In the genomic region with DNA sequence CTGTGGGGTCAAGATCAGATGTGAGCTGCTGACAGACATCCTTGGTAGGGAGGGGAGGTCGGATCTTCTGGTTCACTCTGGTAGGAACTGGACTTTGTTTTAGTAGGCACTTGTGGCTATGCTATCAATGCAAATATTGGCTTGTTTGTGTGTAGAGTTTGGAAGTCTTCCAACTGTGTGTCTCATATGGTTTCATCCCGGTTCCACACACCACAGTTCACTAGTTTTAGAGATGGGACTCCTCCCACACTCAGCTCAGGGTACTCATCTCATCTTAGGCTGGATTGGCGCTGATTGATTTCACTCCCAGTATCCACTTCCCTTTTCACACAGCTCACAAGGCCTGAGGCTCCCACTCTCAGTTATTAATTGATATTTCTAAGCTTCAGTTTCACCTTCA, we compare ENCODE assay signal across 14 cellular contexts.
A peak's percentile ranks its signal among the peaks of the same experiment; 100 is the strongest.
DNase-seq lines count a peak whose midpoint lies in the region; ATAC-seq, FAIRE-seq and TF ChIP-seq lines count a peak whose summit lies in the region.
"Had no signal": no experiment of that assay in that cellular context is flagged by ENCODE, and none has a peak within 500 bp of the region (broad histone marks: within the 10 kb centered on the region; RNA-seq: fewer than 3 reads in every experiment).

No MANE protein-coding gene starts in this region.

- H2BK5ac ChIP-seq in IMR-90 (ENCODE audit: low read depth, low read length, poor library complexity, severe bottlenecking): no peak overlapping the region

- TF ChIP-seq RAD21 in IMR-90 (IDR thresholded peaks at IDR 0.05; ENCODE audit: low read length): no peak

- no peak for TF ChIP-seq POLR2A in IMR-90 (IDR thresholded peaks at IDR 0.05; ENCODE audit: low read depth, low read length)

- no peak overlapping the region for H3K27ac ChIP-seq in IMR-90 (ENCODE audit: insufficient read depth, low read length)
- H3K27ac ChIP-seq: adrenal gland, psoas muscle had no signal

- 0 out of 2 replicates have a peak overlapping the region, but pooled peaks have one; percentile 35 for H2BK120ac ChIP-seq in IMR-90 (ENCODE audit: low read depth, low read length)

- H3K4me3 ChIP-seq in IMR-90 (ENCODE audit: insufficient read depth, low read depth, low read length) (no peak overlapping the region), fibroblast of villous mesenchyme (ENCODE audit: low read depth, low read length) (no peak overlapping the region), MG63 (no peak overlapping the region)
- H3K4me3 ChIP-seq: adrenal gland, psoas muscle had no signal

- H3K9me1 ChIP-seq in IMR-90 (ENCODE audit: insufficient read depth, low read length): no peaks in the 10 kb centered on the region

- 0 out of 3 replicates have a peak overlapping the region, but pooled peaks have one; percentile 10 for H2BK15ac ChIP-seq in IMR-90 (ENCODE audit: low read depth, low read length)

- POLR2A ChIA-PET in IMR-90 (lab: Charles Lee; ENCODE audit: unreplicated experiment): no interaction called here

- H3K56ac ChIP-seq in IMR-90 (ENCODE audit: extremely low read depth, insufficient read depth, low read length): no peak overlapping the region

- no CpG with 5 or more reads among the region's 3 CpGs for WGBS in IMR-90 (ENCODE audit: extremely low coverage in 2 of 2, insufficient read length in 1 of 2), 2 experiments

- no peak for FAIRE-seq in HTR-8/SVneo (lab: Jason Lieb, UNC)

- peak overlapping the region; percentile 53 for H3K18ac ChIP-seq in IMR-90 (ENCODE audit: low read depth, low read length)

- no TSS peak for BruUV-seq in IMR-90 (replicated peaks; lab: Mats Ljungman, UMichigan)

- H3K9me3 ChIP-seq in IMR-90 (ENCODE audit: control insufficient read depth, insufficient read depth, low read length) (peaks cover 6% of the 10 kb centered on the region), MG63 (peaks cover 23% of the 10 kb centered on the region)
- H3K9me3 ChIP-seq: psoas muscle had no signal

- DNase-seq in IMR-90 (peak; percentile 59), fibroblast of villous mesenchyme (ENCODE audit: low read depth) (peak; percentile 65), HTR-8/SVneo (ENCODE audit: insufficient read length, low spot score) (no peak), MG63 (no peak)
- no peak for DNase-seq in activated naive CD4-positive, alpha-beta T cell treated with anti-CD3 and anti-CD28 coated beads, Interleukin-2, amount 50 U/mL, for 72 hours (ENCODE audit: low spot score in 2 of 2)
- DNase-seq: activated CD8-positive, alpha-beta T cell treated with anti-CD3 and anti-CD28 coated beads, Interleukin-2, amount 10 ng/mL, durations not matched to agents 7 days and 5 days; adrenal gland; COR-L47; NCI-H187 treated with DMSO at 0.1 percent for 48 hours; psoas muscle; SHP77 treated with DMSO at 0.1 percent for 48 hours had no signal

- no peaks in the 10 kb centered on the region for H3K79me1 ChIP-seq in IMR-90 (ENCODE audit: low read depth in 1 of 2, low read length in 2 of 2)

- no peaks in the 10 kb centered on the region for H4K20me1 ChIP-seq in IMR-90 (ENCODE audit: insufficient read depth, low read length)

- H2AFZ ChIP-seq in IMR-90 (replicated peaks; ENCODE audit: low read length, poor library complexity): no peak overlapping the region

- peak overlapping the region; percentile 4; the same call in 1 of the 2 replicates for H4K5ac ChIP-seq in IMR-90 (ENCODE audit: low read depth, low read length)

- H3K36me3 ChIP-seq in IMR-90 (ENCODE audit: control insufficient read depth, insufficient read depth, low read length) (no peaks in the 10 kb centered on the region), MG63 (no peaks in the 10 kb centered on the region)
- H3K36me3 ChIP-seq: adrenal gland had no signal

- H4K8ac ChIP-seq in IMR-90 (ENCODE audit: low read depth in 2 of 2, low read length in 2 of 2): peak overlapping the region in 1 of 2 experiments; percentile 42; a peak in 2 of 4 replicates

- dilution Hi-C loops in IMR-90 (cut with HindIII; ENCODE audit: low sequenced_read_pairs, unreplicated experiment): no loop called here

- no peak overlapping the region for H2AK5ac ChIP-seq in IMR-90 (ENCODE audit: low read depth, low read length)

- peaks cover 29 to 32% of the 10 kb centered on the region in 2 donors for H3K9me3 Mint-ChIP-seq in activated naive CD4-positive, alpha-beta T cell treated with anti-CD3 and anti-CD28 coated beads, Interleukin-2, amount 50 U/mL, for 72 hours

- ATAC-seq in GM18870 (IDR thresholded peaks at IDR 0.05; ENCODE audit: unreplicated experiment) (peak; percentile 97), GM21786 (IDR thresholded peaks at IDR 0.05; ENCODE audit: unreplicated experiment) (peak; percentile 99), IMR-90 (ENCODE audit: low read depth) (peak; percentile 5), GM21529 (IDR thresholded peaks at IDR 0.05; ENCODE audit: unreplicated experiment) (no peak)
- no peak for ATAC-seq in activated naive CD4-positive, alpha-beta T cell treated with anti-CD3 and anti-CD28 coated beads, Interleukin-2, amount 50 U/mL, for 72 hours
- ATAC-seq: activated CD8-positive, alpha-beta T cell treated with anti-CD3 and anti-CD28 coated beads, Interleukin-2, amount 10 ng/mL, durations not matched to agents 7 days and 5 days; psoas muscle had no signal

- peaks cover 11% of the 10 kb centered on the region for H3K4me1 ChIP-seq in IMR-90 (ENCODE audit: control insufficient read depth, insufficient read depth, low read length)
- H3K4me1 ChIP-seq: adrenal gland, psoas muscle had no signal

- peak overlapping the region; percentile 0; the same call in 1 of the 2 replicates for H3K4ac ChIP-seq in IMR-90 (ENCODE audit: low read depth, low read length)

- H3K36me3 Mint-ChIP-seq in activated naive CD4-positive, alpha-beta T cell treated with anti-CD3 and anti-CD28 coated beads, Interleukin-2, amount 50 U/mL, for 72 hours: peaks cover 13 to 32% of the 10 kb centered on the region in 2 donors

- 0 out of 2 replicates have a peak overlapping the region, but pooled peaks have one; percentile 24 for H3K23ac ChIP-seq in IMR-90 (ENCODE audit: low read depth, low read length)

- H3K9ac ChIP-seq in IMR-90 (ENCODE audit: low read depth, low read length): no peak overlapping the region

- peak overlapping the region; percentile 39 for H2AK9ac ChIP-seq in IMR-90 (replicated peaks; ENCODE audit: low read depth, low read length, poor library complexity)

- CTCF ChIA-PET in IMR-90 (lab: Yijun Ruan, JAX): no interaction called here

- H3K27me3 ChIP-seq in IMR-90 (ENCODE audit: control insufficient read depth, insufficient read depth, low read length) (no peaks in the 10 kb centered on the region), MG63 (no peaks in the 10 kb centered on the region)
- H3K27me3 ChIP-seq: adrenal gland had no signal

- H2BK20ac ChIP-seq in IMR-90 (ENCODE audit: low read depth, low read length): peak overlapping the region; percentile 3; the same call in 1 of the 2 replicates

- no peak overlapping the region for H3K27ac Mint-ChIP-seq in activated naive CD4-positive, alpha-beta T cell treated with anti-CD3 and anti-CD28 coated beads, Interleukin-2, amount 50 U/mL, for 72 hours
- H3K27ac Mint-ChIP-seq: activated CD8-positive, alpha-beta T cell treated with anti-CD3 and anti-CD28 coated beads, Interleukin-2, amount 10 ng/mL, durations not matched to agents 7 days and 5 days had no signal

- TF ChIP-seq CTCF in IMR-90 (conservative IDR thresholded peaks at IDR 0.05; ENCODE audit: low read depth, low read length): no peak
- TF ChIP-seq CTCF in fibroblast of villous mesenchyme (IDR thresholded peaks at IDR 0.05; ENCODE audit: insufficient read depth, low read depth, low read length): no peak

- H4K91ac ChIP-seq in IMR-90 (ENCODE audit: insufficient read depth, low read depth, low read length): no peak overlapping the region

- H3K14ac ChIP-seq in IMR-90 (replicated peaks; ENCODE audit: low read depth, low read length): 0 out of 2 replicates have a peak overlapping the region, but pooled peaks have one; percentile 13

- no peak overlapping the region for H3K4me2 ChIP-seq in IMR-90 (ENCODE audit: low read depth, low read length)

- in situ Hi-C loops in IMR-90 (cut with MboI; ENCODE audit: low sequenced_read_pairs): no loop called here

- intact Hi-C loops in IMR-90 (cut with micrococcal nuclease): no loop called here

TF ChIP-seq in IMR-90, 13 proteins besides CTCF, POLR2A, EP300 and RAD21:
- TF ChIP-seq, protein P1, sequence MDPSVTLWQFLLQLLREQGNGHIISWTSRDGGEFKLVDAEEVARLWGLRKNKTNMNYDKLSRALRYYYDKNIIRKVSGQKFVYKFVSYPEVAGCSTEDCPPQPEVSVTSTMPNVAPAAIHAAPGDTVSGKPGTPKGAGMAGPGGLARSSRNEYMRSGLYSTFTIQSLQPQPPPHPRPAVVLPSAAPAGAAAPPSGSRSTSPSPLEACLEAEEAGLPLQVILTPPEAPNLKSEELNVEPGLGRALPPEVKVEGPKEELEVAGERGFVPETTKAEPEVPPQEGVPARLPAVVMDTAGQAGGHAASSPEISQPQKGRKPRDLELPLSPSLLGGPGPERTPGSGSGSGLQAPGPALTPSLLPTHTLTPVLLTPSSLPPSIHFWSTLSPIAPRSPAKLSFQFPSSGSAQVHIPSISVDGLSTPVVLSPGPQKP (IDR thresholded peaks at IDR 0.05; ENCODE audit: borderline replicate concordance, low read depth, low read length): no peak
- no peak for TF ChIP-seq NFE2L2 (IDR thresholded peaks at IDR 0.05; ENCODE audit: low read depth, low read length)
- TF ChIP-seq SMC3 (IDR thresholded peaks at IDR 0.05; ENCODE audit: low read depth, low read length): no peak
- TF ChIP-seq, protein P2, sequence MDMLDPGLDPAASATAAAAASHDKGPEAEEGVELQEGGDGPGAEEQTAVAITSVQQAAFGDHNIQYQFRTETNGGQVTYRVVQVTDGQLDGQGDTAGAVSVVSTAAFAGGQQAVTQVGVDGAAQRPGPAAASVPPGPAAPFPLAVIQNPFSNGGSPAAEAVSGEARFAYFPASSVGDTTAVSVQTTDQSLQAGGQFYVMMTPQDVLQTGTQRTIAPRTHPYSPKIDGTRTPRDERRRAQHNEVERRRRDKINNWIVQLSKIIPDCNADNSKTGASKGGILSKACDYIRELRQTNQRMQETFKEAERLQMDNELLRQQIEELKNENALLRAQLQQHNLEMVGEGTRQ (IDR thresholded peaks at IDR 0.05; ENCODE audit: low read depth, low read length): no peak
- TF ChIP-seq RFX5 (IDR thresholded peaks at IDR 0.05; ENCODE audit: low read depth, low read length): no peak
- no peak for TF ChIP-seq MXI1 (IDR thresholded peaks at IDR 0.05; ENCODE audit: borderline replicate concordance, low read depth, low read length)
- no peak for TF ChIP-seq RCOR1 (IDR thresholded peaks at IDR 0.05; ENCODE audit: insufficient replicate concordance, low read length)
- no peak for TF ChIP-seq BHLHE40 (IDR thresholded peaks at IDR 0.05; ENCODE audit: low read depth, low read length)
- no peak for TF ChIP-seq FOS (IDR thresholded peaks at IDR 0.05; ENCODE audit: low read depth, low read length)
- no peak for TF ChIP-seq CEBPB (IDR thresholded peaks at IDR 0.05; ENCODE audit: low read depth, low read length)
- no peak for TF ChIP-seq MAFK (IDR thresholded peaks at IDR 0.05; ENCODE audit: low read depth, low read length)
- no peak for TF ChIP-seq MAZ (IDR thresholded peaks at IDR 0.05; ENCODE audit: borderline replicate concordance, low read depth, low read length)
- no peak for TF ChIP-seq CHD1 (IDR thresholded peaks at IDR 0.05; ENCODE audit: low read depth, low read length)

Comparison
In these comparisons a context has a peak if more than half of its experiments do, and no peak if none do; other contexts are left out.
1. ATAC-seq: peak in GM18870 (single experiment), GM21786 (single experiment) and IMR-90 (single experiment); none in activated naive CD4-positive, alpha-beta T cell treated with anti-CD3 and anti-CD28 coated beads, Interleukin-2, amount 50 U/mL, for 72 hours (0 of 2) and GM21529 (single experiment).
2. DNase-seq: peak in IMR-90 (single experiment) and fibroblast of villous mesenchyme (single experiment); none in HTR-8/SVneo (single experiment), activated naive CD4-positive, alpha-beta T cell treated with anti-CD3 and anti-CD28 coated beads, Interleukin-2, amount 50 U/mL, for 72 hours (0 of 2) and MG63 (single experiment).